9 cellular contexts compared by ENCODE assay signal in genomic region chr1:236451796-236452373, GRCh38. TPM values are rescaled to one million over a fixed set of nuclear protein-coding genes. Genes with fewer than 3 reads are reported as not detected.
DNase-seq lines count a peak whose midpoint lies in the region; TF ChIP-seq lines count a peak whose summit lies in the region.
"Had no signal": no experiment of that assay in that cellular context is flagged by ENCODE, and none has a peak within 500 bp of the region (broad histone marks: within the 10 kb centered on the region; RNA-seq: fewer than 3 reads in every experiment).

No MANE protein-coding gene starts in this region.

- no peak overlapping the region for H3K4me3 ChIP-seq in Jurkat, Clone E6-1 (ENCODE audit: low read length)
- H3K4me3 ChIP-seq in fibroblast of pulmonary artery (replicated peaks; ENCODE audit: low read depth, low read length) = no peak overlapping the region
- H3K4me3 ChIP-seq: BLaER1 treated with 17β-estradiol and CSF1 and Interleukin-3, amounts not matched to agents 10 nM and 100 nM had no signal

- TF ChIP-seq CTCF in fibroblast of pulmonary artery (IDR thresholded peaks at IDR 0.05; ENCODE audit: low read length, missing control alignments) = peak; percentile 35

- DNase-seq in NCI-H2196 (lab: John Stamatoyannopoulos, UW; ENCODE audit: unreplicated experiment) (peak; percentile 4), NCI-H2196 treated with DMSO at 0.1 percent for 48 hours (lab: John Stamatoyannopoulos, UW; ENCODE audit: unreplicated experiment) (no peak), fibroblast of pulmonary artery (ENCODE audit: low read depth) (peak; percentile 14), HK-2 (ENCODE audit: unreplicated experiment) (no peak), cortex of kidney (lab: John Stamatoyannopoulos, UW) (no peak)
- peak; percentile 28 for DNase-seq in Jurkat, Clone E6-1 (ENCODE audit: low read depth, low spot score)
- DNase-seq in activated CD4-positive, alpha-beta T cell treated with anti-CD3 and anti-CD28 coated beads, Interleukin-2, amount 50 U/mL, for 1 hour = peak; percentile 26
- DNase-seq in stimulated activated CD4-positive, alpha-beta T cell treated with anti-CD3 and anti-CD28 coated beads, TNF-alpha, amount 100 ng/mL, for 24 hours (ENCODE audit: low read depth in 3 of 3) = peak; percentile 6 to 35 (median 13)

RNA-seq across cellular contexts. Expression of gene EDARADD, which starts 57.8 kb away (rescaled TPM):
- polyA plus RNA-seq in Jurkat, Clone E6-1 (2012; ENCODE audit: insufficient read depth, insufficient read length) = 3.9 TPM

Comparison
In these comparisons a context has a peak if more than half of its experiments do, and no peak if none do; other contexts are left out.
1. DNase-seq: peak in NCI-H2196 (single experiment), Jurkat, Clone E6-1 (single experiment), activated CD4-positive, alpha-beta T cell treated with anti-CD3 and anti-CD28 coated beads, Interleukin-2, amount 50 U/mL, for 1 hour (single experiment), fibroblast of pulmonary artery (single experiment) and stimulated activated CD4-positive, alpha-beta T cell treated with anti-CD3 and anti-CD28 coated beads, TNF-alpha, amount 100 ng/mL, for 24 hours (3 of 3); none in NCI-H2196 treated with DMSO at 0.1 percent for 48 hours (single experiment), HK-2 (single experiment) and cortex of kidney (single experiment).